In genomic region chr14:94773017-94773681, GRCh38 we compare ENCODE assay signal across 19 cellular contexts. TPM values are rescaled to one million over a fixed set of nuclear protein-coding genes. Genes with fewer than 3 reads are reported as not detected.
DNase-seq lines count a peak whose midpoint lies in the region; ATAC-seq and TF ChIP-seq lines count a peak whose summit lies in the region.
"Had no signal": no experiment of that assay in that cellular context is flagged by ENCODE, and none has a peak within 500 bp of the region (broad histone marks: within the 10 kb centered on the region; RNA-seq: fewer than 3 reads in every experiment).

No MANE protein-coding gene starts in this region.

- no peak for DNase-seq in activated CD4-positive, alpha-beta T cell treated with anti-CD3 and anti-CD28 coated beads, Interleukin-2, amount 10 ng/mL, durations not matched to agents 7 days and 5 days
- DNase-seq in activated CD4-positive, alpha-beta T cell treated with anti-CD3 and anti-CD28 coated beads, Interleukin-2, amount 50 U/mL, for 4 hours = no peak
- DNase-seq in NCI-H510A treated with DMSO at 0.1 percent for 48 hours (lab: John Stamatoyannopoulos, UW) (peak; percentile 44), hepatocyte (ENCODE audit: low spot score) (peak; percentile 22), neuronal stem cell (ENCODE audit: low spot score) (no peak), GM19240 (ENCODE audit: insufficient read length, low spot score) (no peak), HuH-7 (ENCODE audit: low spot score) (no peak)
- DNase-seq: CD8-positive, alpha-beta memory T cell; EL; ovary; Peyer's patch; uterus had no signal

- H4K20me1 ChIP-seq in hepatocyte (ENCODE audit: insufficient read depth, poor library complexity, severe bottlenecking) = no peaks in the 10 kb centered on the region

- H3K79me2 ChIP-seq in hepatocyte = no peaks in the 10 kb centered on the region

- WGBS in hepatocyte (ENCODE audit: low lambda C conversion rate, missing lambda C conversion rate) = 4% methylated on average over 40 of the region's 47 CpGs
- no CpG with 5 or more reads among the region's 47 CpGs for WGBS in neuronal stem cell (ENCODE audit: extremely low coverage in 2 of 2, insufficient read length in 2 of 2, insufficient replicate concordance in 1 of 2), 2 donors

- H3K4me2 ChIP-seq in hepatocyte (peak overlapping the region; percentile 57), neuronal stem cell (ENCODE audit: insufficient read depth, low read length, poor library complexity, severe bottlenecking) (peak overlapping the region; percentile 63)

- POLR2A ChIA-PET in activated CD4-positive, alpha-beta T cell treated with anti-CD3 and anti-CD28 coated beads, Interleukin-2, amount 10 ng/mL, durations not matched to agents 7 days and 5 days (lab: Charles Lee) = no interaction called here

- H3K9me3 ChIP-seq in hepatocyte (ENCODE audit: low read depth) = no peaks in the 10 kb centered on the region
- no peaks in the 10 kb centered on the region for H3K9me3 ChIP-seq in neuronal stem cell (replicated peaks in 1 of 2; ENCODE audit: control insufficient read depth in 2 of 2, insufficient read depth in 1 of 2, low read depth in 1 of 2, low read length in 2 of 2)
- H3K9me3 ChIP-seq: Peyer's patch, uterus had no signal

- H3K36me3 Mint-ChIP-seq in activated CD4-positive, alpha-beta T cell treated with anti-CD3 and anti-CD28 coated beads, Interleukin-2, amount 10 ng/mL, durations not matched to agents 7 days and 5 days (ENCODE audit: low read depth) = peaks cover 8% of the 10 kb centered on the region
- H3K36me3 Mint-ChIP-seq: CD8-positive, alpha-beta memory T cell; memory B cell had no signal

- no peak for TF ChIP-seq CTCF in hepatocyte (IDR thresholded peaks at IDR 0.05; ENCODE audit: poor library complexity)

- peaks cover 18% of the 10 kb centered on the region for H3K4me1 Mint-ChIP-seq in activated CD4-positive, alpha-beta T cell treated with anti-CD3 and anti-CD28 coated beads, Interleukin-2, amount 10 ng/mL, durations not matched to agents 7 days and 5 days

- CTCF ChIA-PET in activated CD4-positive, alpha-beta T cell treated with anti-CD3 and anti-CD28 coated beads, Interleukin-2, amount 10 ng/mL, durations not matched to agents 7 days and 5 days (lab: Charles Lee) = no interaction called here

- H2AK5ac ChIP-seq in neuronal stem cell (ENCODE audit: low read depth, low read length) = peak overlapping the region; percentile 9

- H2AFZ ChIP-seq in hepatocyte (peak overlapping the region; percentile 29), neuronal stem cell (ENCODE audit: low read length) (peak overlapping the region; percentile 41)

- no peak overlapping the region for H4K8ac ChIP-seq in neuronal stem cell (ENCODE audit: low read depth, low read length)

- H2BK5ac ChIP-seq in neuronal stem cell (ENCODE audit: low read length) = no peak overlapping the region

- H2BK120ac ChIP-seq in neuronal stem cell (ENCODE audit: low read depth, low read length) = no peak overlapping the region

- no peaks in the 10 kb centered on the region for H3K79me1 ChIP-seq in neuronal stem cell (ENCODE audit: low read depth, low read length)

- peak overlapping the region; percentile 31 for H2BK12ac ChIP-seq in neuronal stem cell (ENCODE audit: low read length)

- H3K9ac ChIP-seq in neuronal stem cell (ENCODE audit: low read depth, low read length, poor library complexity) = peak overlapping the region; percentile 83

- H3K27me3 ChIP-seq in hepatocyte (peaks cover 100% of the 10 kb centered on the region), neuronal stem cell (ENCODE audit: control insufficient read depth in 3 of 3, insufficient read depth in 3 of 3, low read depth in 1 of 3, low read length in 3 of 3) (peaks cover 21 to 94% (median 61%) of the 10 kb centered on the region in 3 experiments)

- H3K27me3 Mint-ChIP-seq in activated CD4-positive, alpha-beta T cell treated with anti-CD3 and anti-CD28 coated beads, Interleukin-2, amount 10 ng/mL, durations not matched to agents 7 days and 5 days = peaks cover 86% of the 10 kb centered on the region

- H3K4ac ChIP-seq in neuronal stem cell (ENCODE audit: low read length) = no peak overlapping the region

- H3K18ac ChIP-seq in neuronal stem cell (ENCODE audit: low read length) = peak overlapping the region; percentile 85

- H3K27ac Mint-ChIP-seq in activated CD4-positive, alpha-beta T cell treated with anti-CD3 and anti-CD28 coated beads, Interleukin-2, amount 10 ng/mL, durations not matched to agents 7 days and 5 days = peak overlapping the region; percentile 78
- H3K27ac Mint-ChIP-seq: memory B cell; stimulated activated naive CD8-positive, alpha-beta T cell treated with anti-CD3 and anti-CD28 coated beads, Interleukin-15, Interleukin-2, amounts not matched to agents 100 ng/mL and 50 ng/mL, for 24 hours had no signal

- H3K4me3 Mint-ChIP-seq in activated CD4-positive, alpha-beta T cell treated with anti-CD3 and anti-CD28 coated beads, Interleukin-2, amount 10 ng/mL, durations not matched to agents 7 days and 5 days = peak overlapping the region; percentile 30
- H3K4me3 Mint-ChIP-seq: memory B cell; stimulated activated naive CD8-positive, alpha-beta T cell treated with anti-CD3 and anti-CD28 coated beads, Interleukin-15, Interleukin-2, amounts not matched to agents 100 ng/mL and 50 ng/mL, for 24 hours had no signal

- H3K36me3 ChIP-seq in hepatocyte (replicated peaks; ENCODE audit: insufficient read depth, low read depth) (no peaks in the 10 kb centered on the region), neuronal stem cell (replicated peaks in 1 of 2; ENCODE audit: control insufficient read depth in 2 of 2, insufficient read depth in 2 of 2, low read length in 2 of 2) (no peaks in the 10 kb centered on the region)
- H3K36me3 ChIP-seq: ovary, Peyer's patch, uterus had no signal

- H3K4me1 ChIP-seq in hepatocyte (ENCODE audit: insufficient read depth) (peaks cover 22% of the 10 kb centered on the region), neuronal stem cell (ENCODE audit: control insufficient read depth in 2 of 2, insufficient read depth in 1 of 2, low read depth in 1 of 2, low read length in 2 of 2) (peaks cover 0 to 41% of the 10 kb centered on the region in 2 donors)

- no peak overlapping the region for H3K23ac ChIP-seq in neuronal stem cell (ENCODE audit: low read depth, low read length, poor library complexity)

- peak overlapping the region; percentile 43 for H3K14ac ChIP-seq in neuronal stem cell (ENCODE audit: low read length)

- no peak for ATAC-seq in GM21576 (IDR thresholded peaks at IDR 0.05; ENCODE audit: unreplicated experiment)

- H3K27ac ChIP-seq in hepatocyte (no peak overlapping the region), neuronal stem cell (replicated peaks; ENCODE audit: low read length) (no peak overlapping the region)
- H3K27ac ChIP-seq: ovary, Peyer's patch, uterus, VCaP had no signal

- no peaks in the 10 kb centered on the region for H3K9me2 ChIP-seq in hepatocyte (replicated peaks; ENCODE audit: insufficient read depth)

- no peak overlapping the region for H3K4me3 ChIP-seq in hepatocyte
- peak overlapping the region in 1 of 2 donors; percentile 65 for H3K4me3 ChIP-seq in neuronal stem cell (ENCODE audit: low read length in 2 of 2)
- H3K4me3 ChIP-seq: ovary, Peyer's patch, uterus had no signal

- peak overlapping the region; percentile 44 for H2BK15ac ChIP-seq in neuronal stem cell (ENCODE audit: low read length)

- H3K9me3 Mint-ChIP-seq in activated CD4-positive, alpha-beta T cell treated with anti-CD3 and anti-CD28 coated beads, Interleukin-2, amount 10 ng/mL, durations not matched to agents 7 days and 5 days = peaks cover 7% of the 10 kb centered on the region
- H3K9me3 Mint-ChIP-seq: stimulated activated naive CD8-positive, alpha-beta T cell treated with anti-CD3 and anti-CD28 coated beads, Interleukin-15, Interleukin-2, amounts not matched to agents 100 ng/mL and 50 ng/mL, for 24 hours had no signal

- H4K91ac ChIP-seq in neuronal stem cell (ENCODE audit: low read depth, low read length, poor library complexity) = no peak overlapping the region

RNA-seq across cellular contexts. Expression of gene GSC, which starts 3.2 kb away (rescaled TPM):
- total RNA-seq in activated CD4-positive, alpha-beta T cell treated with anti-CD3 and anti-CD28 coated beads, Interleukin-2, amount 10 ng/mL, durations not matched to agents 7 days and 5 days = not detected
- 0.17 TPM in 1 of 2 replicates, not detected in the other for total RNA-seq in hepatocyte
- polyA plus RNA-seq in hepatocyte = 0.30 TPM in 1 of 2 replicates, not detected in the other
- polyA plus RNA-seq in neuronal stem cell (2013, experiment 1 of 2) = 2.7 TPM
- 2.9 TPM for polyA plus RNA-seq in neuronal stem cell (2013, experiment 2 of 2)
- total RNA-seq: CD8-positive, alpha-beta memory T cell; cerebellum; frontal cortex; HT-29; Peyer's patch had no signal

Comparison
In these comparisons a context has a peak if more than half of its experiments do, and no peak if none do; other contexts are left out.
1. DNase-seq: peak in NCI-H510A treated with DMSO at 0.1 percent for 48 hours (single experiment) and hepatocyte (single experiment); none in activated CD4-positive, alpha-beta T cell treated with anti-CD3 and anti-CD28 coated beads, Interleukin-2, amount 10 ng/mL, durations not matched to agents 7 days and 5 days (single experiment), activated CD4-positive, alpha-beta T cell treated with anti-CD3 and anti-CD28 coated beads, Interleukin-2, amount 50 U/mL, for 4 hours (0 of 2), neuronal stem cell (single experiment), GM19240 (single experiment) and HuH-7 (single experiment).